35 cellular contexts compared by ENCODE assay signal in genomic region chr10:107485019-107485418, GRCh38.
"Had no signal": no experiment of that assay in that cellular context is flagged by ENCODE, and none has a peak within 500 bp of the region (broad histone marks: within the 10 kb centered on the region; RNA-seq: fewer than 3 reads in every experiment).

No MANE protein-coding gene starts in this region.

- H3K27me3 ChIP-seq: ascending aorta, cardiac muscle cell had no signal

- H3K4me1 ChIP-seq: ascending aorta had no signal

- H3K36me3 Mint-ChIP-seq: activated CD4-positive, alpha-beta memory T cell treated with anti-CD3 and anti-CD28 coated beads for 36 hours; activated naive CD4-positive, alpha-beta T cell treated with anti-CD3 and anti-CD28 coated beads, Interleukin-2, amount 10 ng/mL, durations not matched to agents 7 days and 5 days; activated naive CD4-positive, alpha-beta T cell treated with anti-CD3 and anti-CD28 coated beads, Interleukin-2, amount 50 U/mL, for 24 hours; activated naive CD8-positive, alpha-beta T cell; activated naive CD8-positive, alpha-beta T cell treated with anti-CD3 and anti-CD28 coated beads, Interleukin-2, amount 10 ng/mL, durations not matched to agents 7 days and 5 days; brain had no signal

- H3K4me3 ChIP-seq: ascending aorta, cardiac muscle cell had no signal

- H3K27ac ChIP-seq: ascending aorta, cardiac muscle cell, VCaP had no signal

- ATAC-seq: activated CD8-positive, alpha-beta T cell treated with anti-CD3 and anti-CD28 coated beads for 36 hours; activated naive CD8-positive, alpha-beta T cell treated with anti-CD3 and anti-CD28 coated beads, Interleukin-2, amount 50 U/mL, for 24 hours had no signal

- DNase-seq: activated B cell treated with CpG ODN at 0.5 μM for 24 hours; activated CD4-positive, alpha-beta memory T cell treated with anti-CD3 and anti-CD28 coated beads for 36 hours; activated CD4-positive, alpha-beta T cell treated with anti-CD3 and anti-CD28 coated beads for 4 hours; activated CD4-positive, alpha-beta T cell treated with anti-CD3 and anti-CD28 coated beads, Interleukin-2, amount 10 ng/mL, durations not matched to agents 24 days and 14 days; activated CD4-positive, alpha-beta T cell treated with anti-CD3 and anti-CD28 coated beads, Interleukin-2, amount 50 U/mL, for 1 hour; activated CD4-positive, alpha-beta T cell treated with anti-CD3 and anti-CD28 coated beads, Interleukin-2, amount 50 U/mL, for 4 hours; activated CD4-positive, CD25-positive, alpha-beta regulatory T cell treated with anti-CD3 and anti-CD28 coated beads, Interleukin-2, amount 50 U/mL, for 72 hours; activated CD8-positive, alpha-beta memory T cell treated with anti-CD3 and anti-CD28 coated beads, Interleukin-2, amount 50 U/mL, for 4 hours; activated CD8-positive, alpha-beta T cell treated with anti-CD3 and anti-CD28 coated beads for 36 hours; activated effector memory CD4-positive, alpha-beta T cell treated with Interleukin-2 at 50 U/mL for 16 hours; activated gamma-delta T cell; activated naive CD4-positive, alpha-beta T cell treated with anti-CD3 and anti-CD28 coated beads, Interleukin-2, amount 10 ng/mL, durations not matched to agents 7 days and 5 days; activated naive CD4-positive, alpha-beta T cell treated with Interleukin-2 at 50 U/mL for 16 hours; activated naive CD8-positive, alpha-beta T cell treated with anti-CD3 and anti-CD28 coated beads, Interleukin-2, amount 10 ng/mL, durations not matched to agents 7 days and 5 days; activated naive CD8-positive, alpha-beta T cell treated with anti-CD3 and anti-CD28 coated beads, Interleukin-2, amount 50 U/mL, for 24 hours; activated T-cell treated with anti-CD3 and anti-CD28 coated beads for 4 hours; activated T-cell treated with anti-CD3 and anti-CD28 coated beads, Interleukin-2, amount 50 U/mL, for 1 hour; activated T-cell treated with anti-CD3 and anti-CD28 coated beads, Interleukin-2, amount 50 U/mL, for 48 hours; amygdala; anterior cingulate cortex; caudate nucleus; cerebellar nuclear complex; T-helper 1 cell; T-helper 2 cell; T-helper 9 cell had no signal

- H3K27ac Mint-ChIP-seq: activated B cell treated with CpG ODN at 0.5 μM for 24 hours; activated CD4-positive, alpha-beta memory T cell treated with anti-CD3 and anti-CD28 coated beads for 36 hours; activated CD4-positive, alpha-beta T cell treated with anti-CD3 and anti-CD28 coated beads, Interleukin-2, amount 10 ng/mL, durations not matched to agents 24 days and 14 days; activated CD8-positive, alpha-beta T cell treated with anti-CD3 and anti-CD28 coated beads for 36 hours; activated naive CD4-positive, alpha-beta T cell treated with anti-CD3 and anti-CD28 coated beads, Interleukin-2, amount 10 ng/mL, durations not matched to agents 7 days and 5 days; activated naive CD4-positive, alpha-beta T cell treated with anti-CD3 and anti-CD28 coated beads, Interleukin-2, amount 50 U/mL, for 24 hours; activated naive CD8-positive, alpha-beta T cell; activated naive CD8-positive, alpha-beta T cell treated with anti-CD3 and anti-CD28 coated beads, Interleukin-2, amount 10 ng/mL, durations not matched to agents 7 days and 5 days; activated naive CD8-positive, alpha-beta T cell treated with anti-CD3 and anti-CD28 coated beads, Interleukin-2, amount 50 U/mL, for 24 hours; activated T-helper 2 cell treated with anti-CD3 and anti-CD28 coated beads, Interferon-gamma antibody, Interleukin-2, Interleukin-4, amounts not matched to agents 10 μg/mL and 5 μg/mL and 100 μg/mL, durations not matched to agents 14 hours and 24 hours and 36 hours; brain; T-helper 1 cell treated with Interleukin-12 subunit alpha and Interleukin-12 subunit beta and Interleukin-4 antibody, amounts not matched to agents 30 μg/mL and 1 μg/mL, for 36 hours; T-helper 2 cell treated with Interferon-gamma antibody and Interleukin-4, amounts not matched to agents 5 μg/mL and 100 μg/mL, for 36 hours had no signal

- H3K9me3 ChIP-seq: ascending aorta had no signal

- H3K27me3 Mint-ChIP-seq: activated B cell treated with CpG ODN at 0.5 μM for 24 hours; activated CD4-positive, alpha-beta memory T cell treated with anti-CD3 and anti-CD28 coated beads for 36 hours; activated CD4-positive, alpha-beta T cell treated with anti-CD3 and anti-CD28 coated beads, Interleukin-2, amount 10 ng/mL, durations not matched to agents 24 days and 14 days; activated CD8-positive, alpha-beta T cell treated with anti-CD3 and anti-CD28 coated beads for 36 hours; activated naive CD4-positive, alpha-beta T cell treated with anti-CD3 and anti-CD28 coated beads, Interleukin-2, amount 10 ng/mL, durations not matched to agents 7 days and 5 days; activated naive CD4-positive, alpha-beta T cell treated with anti-CD3 and anti-CD28 coated beads, Interleukin-2, amount 50 U/mL, for 24 hours; activated naive CD8-positive, alpha-beta T cell; activated naive CD8-positive, alpha-beta T cell treated with anti-CD3 and anti-CD28 coated beads, Interleukin-2, amount 10 ng/mL, durations not matched to agents 7 days and 5 days; activated naive CD8-positive, alpha-beta T cell treated with anti-CD3 and anti-CD28 coated beads, Interleukin-2, amount 50 U/mL, for 24 hours; central memory CD8-positive, alpha-beta T cell had no signal

- H3K36me3 ChIP-seq: ascending aorta, cardiac muscle cell had no signal

- H3K4me3 Mint-ChIP-seq: activated B cell treated with CpG ODN at 0.5 μM for 24 hours; activated CD4-positive, alpha-beta memory T cell treated with anti-CD3 and anti-CD28 coated beads for 36 hours; activated CD4-positive, alpha-beta T cell treated with anti-CD3 and anti-CD28 coated beads, Interleukin-2, amount 10 ng/mL, durations not matched to agents 24 days and 14 days; activated CD8-positive, alpha-beta T cell treated with anti-CD3 and anti-CD28 coated beads for 36 hours; activated naive CD4-positive, alpha-beta T cell treated with anti-CD3 and anti-CD28 coated beads, Interleukin-2, amount 10 ng/mL, durations not matched to agents 7 days and 5 days; activated naive CD4-positive, alpha-beta T cell treated with anti-CD3 and anti-CD28 coated beads, Interleukin-2, amount 50 U/mL, for 24 hours; activated naive CD8-positive, alpha-beta T cell; activated naive CD8-positive, alpha-beta T cell treated with anti-CD3 and anti-CD28 coated beads, Interleukin-2, amount 10 ng/mL, durations not matched to agents 7 days and 5 days; activated naive CD8-positive, alpha-beta T cell treated with anti-CD3 and anti-CD28 coated beads, Interleukin-2, amount 50 U/mL, for 24 hours; brain; central memory CD8-positive, alpha-beta T cell; T-helper 1 cell treated with Interleukin-12 subunit alpha and Interleukin-12 subunit beta and Interleukin-4 antibody, amounts not matched to agents 30 μg/mL and 1 μg/mL, for 36 hours; T-helper 2 cell treated with Interferon-gamma antibody and Interleukin-4, amounts not matched to agents 5 μg/mL and 100 μg/mL, for 36 hours had no signal

- H3K4me1 Mint-ChIP-seq: activated B cell treated with CpG ODN at 0.5 μM for 24 hours; activated CD4-positive, alpha-beta T cell treated with anti-CD3 and anti-CD28 coated beads, Interleukin-2, amount 10 ng/mL, durations not matched to agents 24 days and 14 days; activated naive CD4-positive, alpha-beta T cell treated with anti-CD3 and anti-CD28 coated beads, Interleukin-2, amount 10 ng/mL, durations not matched to agents 7 days and 5 days; activated naive CD4-positive, alpha-beta T cell treated with anti-CD3 and anti-CD28 coated beads, Interleukin-2, amount 50 U/mL, for 24 hours; activated naive CD8-positive, alpha-beta T cell treated with anti-CD3 and anti-CD28 coated beads, Interleukin-2, amount 10 ng/mL, durations not matched to agents 7 days and 5 days; activated naive CD8-positive, alpha-beta T cell treated with anti-CD3 and anti-CD28 coated beads, Interleukin-2, amount 50 U/mL, for 24 hours; brain; central memory CD8-positive, alpha-beta T cell had no signal
